1 cellular context compared by ENCODE assay signal in the genomic region with DNA sequence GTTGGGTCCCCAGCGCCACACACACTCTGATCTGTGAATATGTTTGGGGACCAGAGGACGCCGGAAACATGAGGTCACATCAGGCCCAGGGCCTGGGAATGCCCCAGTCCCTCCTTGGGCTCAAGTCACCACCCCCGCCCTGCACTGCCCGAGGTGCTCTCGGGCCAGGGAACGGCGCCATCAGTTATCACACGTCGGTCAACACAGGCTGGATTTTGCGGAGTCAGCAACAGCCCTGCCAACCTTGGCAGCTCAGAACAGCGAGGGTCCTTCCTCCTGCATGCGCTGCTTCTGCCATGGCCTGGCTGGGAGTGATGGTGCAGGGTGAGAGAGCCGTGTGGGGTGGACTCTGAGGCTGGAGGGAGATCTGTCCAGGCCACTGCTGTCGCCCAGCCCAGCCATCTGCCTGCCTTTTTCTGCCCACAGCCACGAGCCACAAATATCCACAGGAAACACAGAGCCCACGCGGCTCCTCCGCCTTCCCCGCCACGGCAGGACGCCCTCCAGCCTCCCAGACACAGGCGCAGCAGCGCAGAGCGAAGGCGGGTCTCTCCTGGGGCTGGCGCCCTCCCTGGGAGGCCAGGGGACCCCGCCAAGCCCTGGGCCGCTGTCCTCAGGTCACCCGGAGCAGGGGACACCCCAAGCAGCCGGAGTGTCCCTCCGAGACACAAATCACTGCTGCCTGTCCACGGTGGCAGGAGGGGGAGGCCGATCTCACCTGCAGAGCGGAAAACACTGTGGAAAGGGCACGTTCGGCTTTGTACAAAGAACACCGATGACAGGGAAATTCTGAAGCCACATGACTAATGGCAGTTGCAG.
TF ChIP-seq lines count a peak whose summit lies in the region.

No MANE protein-coding gene starts in this region.

TF ChIP-seq in WTC11, 78 proteins besides CTCF, POLR2A, EP300 and RAD21:
- TF ChIP-seq ATF6 (CRISPR knock-in tag; IDR thresholded peaks at IDR 0.05) (no peak), FOXP1 (CRISPR knock-in tag; IDR thresholded peaks at IDR 0.05; ENCODE audit: borderline replicate concordance) (no peak), ARID4B (CRISPR knock-in tag; IDR thresholded peaks at IDR 0.05; ENCODE audit: borderline replicate concordance) (no peak), AR (CRISPR knock-in tag; IDR thresholded peaks at IDR 0.05) (no peak), NFYB (CRISPR knock-in tag; conservative IDR thresholded peaks at IDR 0.05; ENCODE audit: low read depth) (no peak), FOXJ3 (CRISPR knock-in tag; IDR thresholded peaks at IDR 0.05; ENCODE audit: borderline replicate concordance) (no peak), ZNF138 (CRISPR knock-in tag; conservative IDR thresholded peaks at IDR 0.05) (no peak), HMGA2 (CRISPR knock-in tag; IDR thresholded peaks at IDR 0.05) (no peak), ESRRA (CRISPR knock-in tag; IDR thresholded peaks at IDR 0.05; ENCODE audit: borderline replicate concordance) (no peak), MAX (CRISPR knock-in tag; IDR thresholded peaks at IDR 0.05) (no peak), RELA (CRISPR knock-in tag; IDR thresholded peaks at IDR 0.05; ENCODE audit: borderline replicate concordance) (no peak)
- TF ChIP-seq, protein P1, sequence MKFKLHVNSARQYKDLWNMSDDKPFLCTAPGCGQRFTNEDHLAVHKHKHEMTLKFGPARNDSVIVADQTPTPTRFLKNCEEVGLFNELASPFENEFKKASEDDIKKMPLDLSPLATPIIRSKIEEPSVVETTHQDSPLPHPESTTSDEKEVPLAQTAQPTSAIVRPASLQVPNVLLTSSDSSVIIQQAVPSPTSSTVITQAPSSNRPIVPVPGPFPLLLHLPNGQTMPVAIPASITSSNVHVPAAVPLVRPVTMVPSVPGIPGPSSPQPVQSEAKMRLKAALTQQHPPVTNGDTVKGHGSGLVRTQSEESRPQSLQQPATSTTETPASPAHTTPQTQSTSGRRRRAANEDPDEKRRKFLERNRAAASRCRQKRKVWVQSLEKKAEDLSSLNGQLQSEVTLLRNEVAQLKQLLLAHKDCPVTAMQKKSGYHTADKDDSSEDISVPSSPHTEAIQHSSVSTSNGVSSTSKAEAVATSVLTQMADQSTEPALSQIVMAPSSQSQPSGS (CRISPR knock-in tag; IDR thresholded peaks at IDR 0.05; ENCODE audit: borderline replicate concordance, low read depth), result no peak
- TF ChIP-seq, protein P2, sequence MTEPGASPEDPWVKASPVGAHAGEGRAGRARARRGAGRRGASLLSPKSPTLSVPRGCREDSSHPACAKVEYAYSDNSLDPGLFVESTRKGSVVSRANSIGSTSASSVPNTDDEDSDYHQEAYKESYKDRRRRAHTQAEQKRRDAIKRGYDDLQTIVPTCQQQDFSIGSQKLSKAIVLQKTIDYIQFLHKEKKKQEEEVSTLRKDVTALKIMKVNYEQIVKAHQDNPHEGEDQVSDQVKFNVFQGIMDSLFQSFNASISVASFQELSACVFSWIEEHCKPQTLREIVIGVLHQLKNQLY (CRISPR knock-in tag; IDR thresholded peaks at IDR 0.05), result no peak
- TF ChIP-seq, protein P3, sequence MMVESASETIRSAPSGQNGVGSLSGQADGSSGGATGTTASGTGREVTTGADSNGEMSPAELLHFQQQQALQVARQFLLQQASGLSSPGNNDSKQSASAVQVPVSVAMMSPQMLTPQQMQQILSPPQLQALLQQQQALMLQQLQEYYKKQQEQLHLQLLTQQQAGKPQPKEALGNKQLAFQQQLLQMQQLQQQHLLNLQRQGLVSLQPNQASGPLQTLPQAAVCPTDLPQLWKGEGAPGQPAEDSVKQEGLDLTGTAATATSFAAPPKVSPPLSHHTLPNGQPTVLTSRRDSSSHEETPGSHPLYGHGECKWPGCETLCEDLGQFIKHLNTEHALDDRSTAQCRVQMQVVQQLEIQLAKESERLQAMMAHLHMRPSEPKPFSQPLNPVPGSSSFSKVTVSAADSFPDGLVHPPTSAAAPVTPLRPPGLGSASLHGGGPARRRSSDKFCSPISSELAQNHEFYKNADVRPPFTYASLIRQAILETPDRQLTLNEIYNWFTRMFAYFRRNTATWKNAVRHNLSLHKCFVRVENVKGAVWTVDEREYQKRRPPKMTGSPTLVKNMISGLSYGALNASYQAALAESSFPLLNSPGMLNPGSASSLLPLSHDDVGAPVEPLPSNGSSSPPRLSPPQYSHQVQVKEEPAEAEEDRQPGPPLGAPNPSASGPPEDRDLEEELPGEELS (CRISPR knock-in tag; IDR thresholded peaks at IDR 0.05), result no peak
- TF ChIP-seq, protein P4, sequence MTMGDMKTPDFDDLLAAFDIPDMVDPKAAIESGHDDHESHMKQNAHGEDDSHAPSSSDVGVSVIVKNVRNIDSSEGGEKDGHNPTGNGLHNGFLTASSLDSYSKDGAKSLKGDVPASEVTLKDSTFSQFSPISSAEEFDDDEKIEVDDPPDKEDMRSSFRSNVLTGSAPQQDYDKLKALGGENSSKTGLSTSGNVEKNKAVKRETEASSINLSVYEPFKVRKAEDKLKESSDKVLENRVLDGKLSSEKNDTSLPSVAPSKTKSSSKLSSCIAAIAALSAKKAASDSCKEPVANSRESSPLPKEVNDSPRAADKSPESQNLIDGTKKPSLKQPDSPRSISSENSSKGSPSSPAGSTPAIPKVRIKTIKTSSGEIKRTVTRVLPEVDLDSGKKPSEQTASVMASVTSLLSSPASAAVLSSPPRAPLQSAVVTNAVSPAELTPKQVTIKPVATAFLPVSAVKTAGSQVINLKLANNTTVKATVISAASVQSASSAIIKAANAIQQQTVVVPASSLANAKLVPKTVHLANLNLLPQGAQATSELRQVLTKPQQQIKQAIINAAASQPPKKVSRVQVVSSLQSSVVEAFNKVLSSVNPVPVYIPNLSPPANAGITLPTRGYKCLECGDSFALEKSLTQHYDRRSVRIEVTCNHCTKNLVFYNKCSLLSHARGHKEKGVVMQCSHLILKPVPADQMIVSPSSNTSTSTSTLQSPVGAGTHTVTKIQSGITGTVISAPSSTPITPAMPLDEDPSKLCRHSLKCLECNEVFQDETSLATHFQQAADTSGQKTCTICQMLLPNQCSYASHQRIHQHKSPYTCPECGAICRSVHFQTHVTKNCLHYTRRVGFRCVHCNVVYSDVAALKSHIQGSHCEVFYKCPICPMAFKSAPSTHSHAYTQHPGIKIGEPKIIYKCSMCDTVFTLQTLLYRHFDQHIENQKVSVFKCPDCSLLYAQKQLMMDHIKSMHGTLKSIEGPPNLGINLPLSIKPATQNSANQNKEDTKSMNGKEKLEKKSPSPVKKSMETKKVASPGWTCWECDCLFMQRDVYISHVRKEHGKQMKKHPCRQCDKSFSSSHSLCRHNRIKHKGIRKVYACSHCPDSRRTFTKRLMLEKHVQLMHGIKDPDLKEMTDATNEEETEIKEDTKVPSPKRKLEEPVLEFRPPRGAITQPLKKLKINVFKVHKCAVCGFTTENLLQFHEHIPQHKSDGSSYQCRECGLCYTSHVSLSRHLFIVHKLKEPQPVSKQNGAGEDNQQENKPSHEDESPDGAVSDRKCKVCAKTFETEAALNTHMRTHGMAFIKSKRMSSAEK (CRISPR knock-in tag; IDR thresholded peaks at IDR 0.05; ENCODE audit: borderline replicate concordance), result no peak
